In genomic region chr2:178478102-178478441, GRCh38 we compare ENCODE assay signal across 8 cellular contexts. TPM values are rescaled to one million over a fixed set of nuclear protein-coding genes. Genes with fewer than 3 reads are reported as not detected.
DNase-seq lines count a peak whose midpoint lies in the region; ATAC-seq and TF ChIP-seq lines count a peak whose summit lies in the region.

No MANE protein-coding gene starts in this region.

- no peaks in the 10 kb centered on the region for H3K9me2 ChIP-seq in GM23338 (ENCODE audit: insufficient read depth)
- no peaks in the 10 kb centered on the region for H3K9me2 ChIP-seq in SU-DHL-6 (replicated peaks; ENCODE audit: insufficient read depth, low read length)

- peaks cover 19% of the 10 kb centered on the region for H3K79me2 ChIP-seq in GM23338 (replicated peaks; ENCODE audit: insufficient read depth)
- peaks cover 22% of the 10 kb centered on the region for H3K79me2 ChIP-seq in SU-DHL-6 (ENCODE audit: insufficient read depth, low read length)

- no peaks in the 10 kb centered on the region for H3K9me3 ChIP-seq in Caco-2
- H3K9me3 ChIP-seq in SU-DHL-6 (ENCODE audit: insufficient read depth, low read length) = no peaks in the 10 kb centered on the region

- H3K27me3 Mint-ChIP-seq in Caco-2 (ENCODE audit: insufficient read depth, unreplicated experiment) (no peaks in the 10 kb centered on the region), GM23338 (ENCODE audit: insufficient read depth, low read depth, poor library complexity) (peaks cover 2% of the 10 kb centered on the region)

- no peak overlapping the region for H3K27ac ChIP-seq in GM23338 (ENCODE audit: low read depth)
- H3K27ac ChIP-seq in SU-DHL-6 (ENCODE audit: low read depth, low read length) = peak overlapping the region; percentile 73

- H4K20me1 ChIP-seq in GM23338 (replicated peaks; ENCODE audit: insufficient read depth) (no peaks in the 10 kb centered on the region), SU-DHL-6 (ENCODE audit: low read depth, low read length) (no peaks in the 10 kb centered on the region)

- POLR2A ChIA-PET in Caco-2 (lab: Charles Lee) = no interaction called here

- peaks cover 2% of the 10 kb centered on the region; the same call in 1 of the 2 replicates for H3F3A ChIP-seq in GM23338 (replicated peaks; ENCODE audit: low read depth)
- peaks cover 21% of the 10 kb centered on the region for H3F3A ChIP-seq in SU-DHL-6 (ENCODE audit: insufficient read depth)

- TF ChIP-seq CTCF in Caco-2 (IDR thresholded peaks at IDR 0.05; ENCODE audit: insufficient read depth in 1 of 2, low read depth in 1 of 2, low read length in 1 of 2, severe bottlenecking in 1 of 2, unreplicated experiment in 1 of 2) (no peak), GM23338 (conservative IDR thresholded peaks at IDR 0.05; ENCODE audit: low read depth in 2 of 2) (no peak), SU-DHL-6 (IDR thresholded peaks at IDR 0.05; ENCODE audit: insufficient read depth, low read length, poor library complexity, severe bottlenecking) (no peak), fibroblast of pulmonary artery (IDR thresholded peaks at IDR 0.05; ENCODE audit: low read length, missing control alignments) (no peak)

- H3K9me3 Mint-ChIP-seq in Caco-2 (ENCODE audit: unreplicated experiment) (no peaks in the 10 kb centered on the region), GM23338 (no peaks in the 10 kb centered on the region; the same call in 2 of the 3 replicates)

- DNase-seq in Caco-2 (no peak), GM23338 (ENCODE audit: low spot score) (peak; percentile 21), fibroblast of pulmonary artery (ENCODE audit: low read depth) (peak; percentile 32), renal cortical epithelial cell (ENCODE audit: low read depth) (peak; percentile 17), hippocampal formation (lab: John Stamatoyannopoulos, UW) (no peak), T-helper 9 cell (no peak)

- peak overlapping the region; percentile 99 for H3K4me3 Mint-ChIP-seq in Caco-2 (ENCODE audit: unreplicated experiment)
- H3K4me3 Mint-ChIP-seq in GM23338 = peak overlapping the region; percentile 90

- H3K36me3 Mint-ChIP-seq in Caco-2 (ENCODE audit: insufficient read depth, unreplicated experiment) = peaks cover 18% of the 10 kb centered on the region
- H3K36me3 Mint-ChIP-seq in GM23338 (ENCODE audit: low read depth) = no peaks in the 10 kb centered on the region; the same call in 2 of the 3 replicates

- intact Hi-C loops in Caco-2 (cut with micrococcal nuclease; ENCODE audit: unreplicated experiment) = no loop called here

- H3K4me1 ChIP-seq in Caco-2 (peaks cover 7% of the 10 kb centered on the region; the same call in 1 of the 2 replicates), GM23338 (ENCODE audit: insufficient read depth) (peaks cover 16% of the 10 kb centered on the region; the same call in 1 of the 2 replicates)

- H3K36me3 ChIP-seq in Caco-2 (ENCODE audit: control insufficient read depth, insufficient read depth, low read length) (no peaks in the 10 kb centered on the region), GM23338 (ENCODE audit: insufficient read depth) (no peaks in the 10 kb centered on the region), SU-DHL-6 (ENCODE audit: low read length) (no peaks in the 10 kb centered on the region)

- H3K27ac Mint-ChIP-seq in Caco-2 (ENCODE audit: unreplicated experiment) = peak overlapping the region; percentile 96
- H3K27ac Mint-ChIP-seq in GM23338 = peak overlapping the region; percentile 99

- H2AFZ ChIP-seq in GM23338 (peak overlapping the region; percentile 100), SU-DHL-6 (ENCODE audit: low read depth, low read length, severe bottlenecking) (peak overlapping the region; percentile 90)

- TSS peak; percentile 77 for BruUV-seq in Caco-2 (replicated peaks; lab: Mats Ljungman, UMichigan)

- H3K4me2 ChIP-seq in GM23338 = peak overlapping the region; percentile 97
- peak overlapping the region; percentile 99 for H3K4me2 ChIP-seq in SU-DHL-6 (ENCODE audit: low read depth, low read length, poor library complexity, severe bottlenecking)

- H3K4me3 ChIP-seq in Caco-2 (ENCODE audit: low read depth, low read length) (peak overlapping the region; percentile 60), GM23338 (peak overlapping the region; percentile 95), SU-DHL-6 (ENCODE audit: insufficient read depth, low read length, poor library complexity, severe bottlenecking) (peak overlapping the region; percentile 83), fibroblast of pulmonary artery (replicated peaks; ENCODE audit: low read depth, low read length) (peak overlapping the region; percentile 71)

- peak overlapping the region; percentile 75 for H3K9ac ChIP-seq in SU-DHL-6 (ENCODE audit: low read length)

- H3K4me1 Mint-ChIP-seq in Caco-2 (ENCODE audit: low read depth, unreplicated experiment) = peaks cover 5% of the 10 kb centered on the region
- H3K4me1 Mint-ChIP-seq in GM23338 = peaks cover 29% of the 10 kb centered on the region

- ATAC-seq in GM23338 = no peak
- no peak for ATAC-seq in GM21526 (IDR thresholded peaks at IDR 0.05; ENCODE audit: low FRiP score, unreplicated experiment)

- H3K27me3 ChIP-seq in Caco-2 (replicated peaks; ENCODE audit: control insufficient read depth, insufficient read depth, low read length) = no peaks in the 10 kb centered on the region
- 0 out of 2 replicates have a peak, but pooled peaks cover 8% of the 10 kb centered on the region for H3K27me3 ChIP-seq in GM23338 (ENCODE audit: insufficient read depth)
- no peaks in the 10 kb centered on the region for H3K27me3 ChIP-seq in SU-DHL-6 (ENCODE audit: low read length)

- CTCF ChIA-PET in Caco-2 (lab: Charles Lee) = no interaction called here

TF ChIP-seq in GM23338, 12 proteins besides CTCF, POLR2A, EP300 and RAD21 (continues in another document):
- TF ChIP-seq ZNF114 (CRISPR knock-in tag; IDR thresholded peaks at IDR 0.05) = no peak
- TF ChIP-seq EZH2 (IDR thresholded peaks at IDR 0.05; ENCODE audit: low read depth, unreplicated experiment) = no peak
- TF ChIP-seq, protein P1, sequence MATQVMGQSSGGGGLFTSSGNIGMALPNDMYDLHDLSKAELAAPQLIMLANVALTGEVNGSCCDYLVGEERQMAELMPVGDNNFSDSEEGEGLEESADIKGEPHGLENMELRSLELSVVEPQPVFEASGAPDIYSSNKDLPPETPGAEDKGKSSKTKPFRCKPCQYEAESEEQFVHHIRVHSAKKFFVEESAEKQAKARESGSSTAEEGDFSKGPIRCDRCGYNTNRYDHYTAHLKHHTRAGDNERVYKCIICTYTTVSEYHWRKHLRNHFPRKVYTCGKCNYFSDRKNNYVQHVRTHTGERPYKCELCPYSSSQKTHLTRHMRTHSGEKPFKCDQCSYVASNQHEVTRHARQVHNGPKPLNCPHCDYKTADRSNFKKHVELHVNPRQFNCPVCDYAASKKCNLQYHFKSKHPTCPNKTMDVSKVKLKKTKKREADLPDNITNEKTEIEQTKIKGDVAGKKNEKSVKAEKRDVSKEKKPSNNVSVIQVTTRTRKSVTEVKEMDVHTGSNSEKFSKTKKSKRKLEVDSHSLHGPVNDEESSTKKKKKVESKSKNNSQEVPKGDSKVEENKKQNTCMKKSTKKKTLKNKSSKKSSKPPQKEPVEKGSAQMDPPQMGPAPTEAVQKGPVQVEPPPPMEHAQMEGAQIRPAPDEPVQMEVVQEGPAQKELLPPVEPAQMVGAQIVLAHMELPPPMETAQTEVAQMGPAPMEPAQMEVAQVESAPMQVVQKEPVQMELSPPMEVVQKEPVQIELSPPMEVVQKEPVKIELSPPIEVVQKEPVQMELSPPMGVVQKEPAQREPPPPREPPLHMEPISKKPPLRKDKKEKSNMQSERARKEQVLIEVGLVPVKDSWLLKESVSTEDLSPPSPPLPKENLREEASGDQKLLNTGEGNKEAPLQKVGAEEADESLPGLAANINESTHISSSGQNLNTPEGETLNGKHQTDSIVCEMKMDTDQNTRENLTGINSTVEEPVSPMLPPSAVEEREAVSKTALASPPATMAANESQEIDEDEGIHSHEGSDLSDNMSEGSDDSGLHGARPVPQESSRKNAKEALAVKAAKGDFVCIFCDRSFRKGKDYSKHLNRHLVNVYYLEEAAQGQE (IDR thresholded peaks at IDR 0.05; ENCODE audit: unreplicated experiment) = no peak
- TF ChIP-seq, protein P2, sequence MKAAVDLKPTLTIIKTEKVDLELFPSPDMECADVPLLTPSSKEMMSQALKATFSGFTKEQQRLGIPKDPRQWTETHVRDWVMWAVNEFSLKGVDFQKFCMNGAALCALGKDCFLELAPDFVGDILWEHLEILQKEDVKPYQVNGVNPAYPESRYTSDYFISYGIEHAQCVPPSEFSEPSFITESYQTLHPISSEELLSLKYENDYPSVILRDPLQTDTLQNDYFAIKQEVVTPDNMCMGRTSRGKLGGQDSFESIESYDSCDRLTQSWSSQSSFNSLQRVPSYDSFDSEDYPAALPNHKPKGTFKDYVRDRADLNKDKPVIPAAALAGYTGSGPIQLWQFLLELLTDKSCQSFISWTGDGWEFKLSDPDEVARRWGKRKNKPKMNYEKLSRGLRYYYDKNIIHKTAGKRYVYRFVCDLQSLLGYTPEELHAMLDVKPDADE (IDR thresholded peaks at IDR 0.05) = no peak
- TF ChIP-seq ZNF331 (CRISPR knock-in tag; IDR thresholded peaks at IDR 0.05; ENCODE audit: low read depth) = no peak
- no peak for TF ChIP-seq POLR2AphosphoS5 (IDR thresholded peaks at IDR 0.05; ENCODE audit: low read depth)

RNA-seq across cellular contexts. Expression of gene FKBP7, which starts 0.3 kb away (rescaled TPM):
- total RNA-seq in Caco-2 (2022) (1.3 and 2.4 TPM in 2 replicates), renal cortical epithelial cell (3.1 and 21.9 TPM in 2 replicates)
- 8.3 and 8.6 TPM in 2 replicates for total RNA-seq in GM23338 (2014; rRNA removed; shearing (Covaris generic))
- polyA plus RNA-seq in GM23338 (2016; fragmentation: Nextera tagmentation; extraction: Ambion mirVana) = 9.0 and 12.1 TPM in 2 replicates

RNA-seq across cellular contexts. Expression of gene PLEKHA3, which starts 2.2 kb away (rescaled TPM):
- 16.9 and 18.5 TPM in 2 replicates for total RNA-seq in Caco-2 (2022)
- 8.8 and 10.6 TPM in 2 replicates for total RNA-seq in GM23338 (2014; rRNA removed; shearing (Covaris generic))
- 15.2 and 16.1 TPM in 2 replicates for polyA plus RNA-seq in GM23338 (2016; fragmentation: Nextera tagmentation; extraction: Ambion mirVana)
- 5.7 and 22.8 TPM in 2 replicates for total RNA-seq in renal cortical epithelial cell

RNA-seq across cellular contexts. Expression of gene PJVK, which starts 26.9 kb away (rescaled TPM):
- total RNA-seq in Caco-2 (2022) (2.1 and 2.9 TPM in 2 replicates), renal cortical epithelial cell (0.87 and 3.3 TPM in 2 replicates)
- 2.1 and 3.0 TPM in 2 replicates for total RNA-seq in GM23338 (2014; rRNA removed; shearing (Covaris generic))
- 1.5 and 1.6 TPM in 2 replicates for polyA plus RNA-seq in GM23338 (2016; fragmentation: Nextera tagmentation; extraction: Ambion mirVana)

RNA-seq across cellular contexts. Expression of gene PRKRA, which starts 27.1 kb away (rescaled TPM):
- total RNA-seq in Caco-2 (2022) = 58.3 and 60.2 TPM in 2 replicates
- 63.8 and 67.1 TPM in 2 replicates for total RNA-seq in GM23338 (2014; rRNA removed; shearing (Covaris generic))
- 38.6 and 44.0 TPM in 2 replicates for polyA plus RNA-seq in GM23338 (2016; fragmentation: Nextera tagmentation; extraction: Ambion mirVana)
- total RNA-seq in renal cortical epithelial cell = 53.3 and 63.4 TPM in 2 replicates

Comparison
In these comparisons a context has a peak if more than half of its experiments do, and no peak if none do; other contexts are left out.
1. DNase-seq: peak in GM23338 (single experiment), fibroblast of pulmonary artery (single experiment) and renal cortical epithelial cell (single experiment); none in Caco-2 (0 of 2), hippocampal formation (0 of 2) and T-helper 9 cell (single experiment).
2. Peak in every context shown above with its lines, with median percentiles within 50 percentile points of each other: H3K4me3 ChIP-seq.